24 cellular contexts compared by ENCODE assay signal in genomic region chr2:20986540-20986939, GRCh38. TPM values are rescaled to one million over a fixed set of nuclear protein-coding genes. Genes with fewer than 3 reads are reported as not detected.
"Had no signal": no experiment of that assay in that cellular context is flagged by ENCODE, and none has a peak within 500 bp of the region (broad histone marks: within the 10 kb centered on the region; RNA-seq: fewer than 3 reads in every experiment).

No MANE protein-coding gene starts in this region.

- FAIRE-seq: small intestine had no signal

- DNase-seq: activated CD4-positive, alpha-beta T cell treated with anti-CD3 and anti-CD28 coated beads, Interleukin-2, amount 50 U/mL, for 4 hours; activated effector memory CD4-positive, alpha-beta T cell treated with anti-CD3 and anti-CD28 coated beads, Interleukin-2, amount 50 U/mL, for 16 hours; activated naive CD4-positive, alpha-beta T cell treated with anti-CD3 and anti-CD28 coated beads, Interleukin-2, amount 50 U/mL, for 16 hours; activated T-cell treated with anti-CD3 and anti-CD28 coated beads, Interleukin-2, amount 50 U/mL, for 72 hours; dermis blood vessel endothelial cell; erythroblast; glutamatergic neuron; hippocampal formation; islet precursor cell; left colon; occipital lobe; posterior cingulate gyrus; retina; small intestine; stimulated activated CD4-positive, alpha-beta T cell treated with anti-CD3 and anti-CD28 coated beads, Interleukin-15, amount 100 ng/mL, for 24 hours; stimulated activated CD4-positive, alpha-beta T cell treated with anti-CD3 and anti-CD28 coated beads, Interleukin-2, amount 100 ng/mL, for 48 hours; SW 1271; T-helper 2 cell; upper lobe of right lung; WERI-Rb-1 had no signal

- H3K36me3 ChIP-seq: cardiac muscle cell, upper lobe of right lung, WERI-Rb-1 had no signal

- H3K4me1 ChIP-seq: upper lobe of right lung had no signal

- ATAC-seq: activated T-cell treated with anti-CD3 and anti-CD28 coated beads, Interleukin-2, amount 50 U/mL, for 72 hours; left colon; natural killer cell treated with Interleukin-12 subunit alpha and Interleukin-12 subunit beta and Interleukin-15 and Interleukin-18, amount 100 ng/mL, for 72 hours; upper lobe of right lung had no signal

- H3K4me3 ChIP-seq: cardiac muscle cell, lung, upper lobe of right lung had no signal

- H3K27ac ChIP-seq: cardiac muscle cell, upper lobe of right lung, WERI-Rb-1 had no signal

- H3K9me3 ChIP-seq: upper lobe of right lung had no signal

- H3K27me3 ChIP-seq: cardiac muscle cell, upper lobe of right lung had no signal

RNA-seq across cellular contexts. Expression of gene APOB, which starts 57.3 kb away (rescaled TPM):
- total RNA-seq: activated CD8-positive, alpha-beta memory T cell treated with anti-CD3 and anti-CD28 coated beads for 36 hours; activated T-cell treated with anti-CD3 and anti-CD28 coated beads, Interleukin-2, amount 50 U/mL, for 72 hours; natural killer cell treated with Interleukin-12 subunit alpha and Interleukin-12 subunit beta and Interleukin-15 and Interleukin-18, amount 100 ng/mL, for 72 hours had no signal
